8 cellular contexts compared by ENCODE assay signal in genomic region chr7:87220026-87220733, GRCh38. TPM values are rescaled to one million over a fixed set of nuclear protein-coding genes. Genes with fewer than 3 reads are reported as not detected.
DNase-seq lines count a peak whose midpoint lies in the region; ATAC-seq and TF ChIP-seq lines count a peak whose summit lies in the region.

No MANE protein-coding gene starts in this region.

- H3K9me3 Mint-ChIP-seq in dendritic cell treated with granulocyte-macrophage colony-stimulating factor and Interleukin-4, amounts not matched to agents 40 ng/mL and 50 ng/mL, for 4 days: no peaks in the 10 kb centered on the region

- intact Hi-C loops in dendritic cell treated with granulocyte-macrophage colony-stimulating factor and Interleukin-4, amounts not matched to agents 40 ng/mL and 50 ng/mL, for 4 days (cut with micrococcal nuclease): no loop called here
- intact Hi-C loops in lower leg skin (cut with DNase I; ENCODE audit: low total_unique reads): no loop called here

- ATAC-seq in GM18873 (IDR thresholded peaks at IDR 0.05; ENCODE audit: low FRiP score, unreplicated experiment) (peak; percentile 24), HG03108 (IDR thresholded peaks at IDR 0.05; ENCODE audit: unreplicated experiment) (peak; percentile 30)

- peak overlapping the region; percentile 63 for H3K4me3 ChIP-seq in lower leg skin (ENCODE audit: low read depth, poor library complexity, severe bottlenecking)

- TF ChIP-seq POLR2A in lower leg skin (IDR thresholded peaks at IDR 0.05): no peak

- peaks cover 29% of the 10 kb centered on the region for H3K4me1 Mint-ChIP-seq in dendritic cell treated with granulocyte-macrophage colony-stimulating factor and Interleukin-4, amounts not matched to agents 40 ng/mL and 50 ng/mL, for 4 days (ENCODE audit: low read depth)

- peak overlapping the region; percentile 90 for H3K4me3 Mint-ChIP-seq in dendritic cell treated with granulocyte-macrophage colony-stimulating factor and Interleukin-4, amounts not matched to agents 40 ng/mL and 50 ng/mL, for 4 days

- peak overlapping the region; percentile 94 for H3K27ac Mint-ChIP-seq in dendritic cell treated with granulocyte-macrophage colony-stimulating factor and Interleukin-4, amounts not matched to agents 40 ng/mL and 50 ng/mL, for 4 days

- H3K27me3 Mint-ChIP-seq in dendritic cell treated with granulocyte-macrophage colony-stimulating factor and Interleukin-4, amounts not matched to agents 40 ng/mL and 50 ng/mL, for 4 days: peaks cover 11% of the 10 kb centered on the region

- DNase-seq in AG08396 (ENCODE audit: low spot score) (peak; percentile 90), NCI-H446 (lab: John Stamatoyannopoulos, UW) (peak; percentile 57 to 71), lower leg skin (ENCODE audit: low spot score in 2 of 2) (peak; percentile 68 to 96)
- peak; percentile 79 for DNase-seq in activated CD4-positive, alpha-beta T cell treated with anti-CD3 and anti-CD28 coated beads, Interleukin-2, amount 50 U/mL, for 1 hour
- DNase-seq in stimulated activated CD4-positive, alpha-beta T cell treated with anti-CD3 and anti-CD28 coated beads, Interleukin-4, amount 100 ng/mL, for 4 hours: peak; percentile 81 to 83

- H3K36me3 Mint-ChIP-seq in dendritic cell treated with granulocyte-macrophage colony-stimulating factor and Interleukin-4, amounts not matched to agents 40 ng/mL and 50 ng/mL, for 4 days (ENCODE audit: low read depth): peaks cover 19% of the 10 kb centered on the region

- TF ChIP-seq CTCF in lower leg skin (IDR thresholded peaks at IDR 0.05): no peak

- 0% methylated on average over 43 to 46 of the region's 75 CpGs for WGBS in lower leg skin, 2 donors

RNA-seq across cellular contexts. Expression of gene TMEM243, which starts 0.6 kb away (rescaled TPM):
- total RNA-seq in lower leg skin: 10 to 100 TPM; 29.4 to 60.6 (median 38.0) TPM

Comparison
In these comparisons a context has a peak if more than half of its experiments do, and no peak if none do; other contexts are left out.
1. Peak in every context shown above with its lines: DNase-seq, ATAC-seq and H3K4me3 ChIP-seq.